1 cellular context compared by ENCODE assay signal in the genomic region with DNA sequence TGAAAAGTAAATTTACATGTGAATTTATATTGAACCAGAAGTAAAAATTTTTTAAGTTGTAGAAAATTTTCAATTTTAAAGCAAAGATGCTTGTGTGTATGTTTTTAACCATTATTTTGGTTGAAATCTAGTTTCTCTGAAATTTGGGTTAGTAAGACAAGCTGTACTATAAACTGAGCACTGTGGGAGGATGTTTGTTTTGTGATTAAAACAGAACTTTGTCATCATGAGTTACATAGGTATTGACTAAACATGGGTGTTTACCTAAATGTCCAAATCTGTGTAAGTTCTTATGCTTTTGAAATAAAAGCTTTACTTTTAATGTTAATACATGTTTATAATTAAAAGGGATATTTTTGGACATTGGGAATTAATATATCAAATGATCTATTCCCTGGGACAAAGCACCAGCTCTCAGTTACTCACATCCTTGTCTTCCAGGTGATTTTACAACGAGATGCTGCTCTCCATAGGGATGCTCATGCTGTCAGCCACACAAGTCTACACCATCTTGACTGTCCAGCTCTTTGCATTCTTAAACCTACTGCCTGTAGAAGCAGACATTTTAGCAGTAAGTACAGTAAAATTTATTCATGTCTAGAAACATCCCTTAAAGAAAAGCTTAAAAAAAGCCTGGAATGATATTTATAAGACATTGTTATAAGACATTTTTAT.
TF ChIP-seq lines count a peak whose summit lies in the region.

No MANE protein-coding gene starts in this region.

TF ChIP-seq in liver, 16 proteins besides CTCF, POLR2A, EP300 and RAD21 (continued from another document):
- TF ChIP-seq, protein P1, sequence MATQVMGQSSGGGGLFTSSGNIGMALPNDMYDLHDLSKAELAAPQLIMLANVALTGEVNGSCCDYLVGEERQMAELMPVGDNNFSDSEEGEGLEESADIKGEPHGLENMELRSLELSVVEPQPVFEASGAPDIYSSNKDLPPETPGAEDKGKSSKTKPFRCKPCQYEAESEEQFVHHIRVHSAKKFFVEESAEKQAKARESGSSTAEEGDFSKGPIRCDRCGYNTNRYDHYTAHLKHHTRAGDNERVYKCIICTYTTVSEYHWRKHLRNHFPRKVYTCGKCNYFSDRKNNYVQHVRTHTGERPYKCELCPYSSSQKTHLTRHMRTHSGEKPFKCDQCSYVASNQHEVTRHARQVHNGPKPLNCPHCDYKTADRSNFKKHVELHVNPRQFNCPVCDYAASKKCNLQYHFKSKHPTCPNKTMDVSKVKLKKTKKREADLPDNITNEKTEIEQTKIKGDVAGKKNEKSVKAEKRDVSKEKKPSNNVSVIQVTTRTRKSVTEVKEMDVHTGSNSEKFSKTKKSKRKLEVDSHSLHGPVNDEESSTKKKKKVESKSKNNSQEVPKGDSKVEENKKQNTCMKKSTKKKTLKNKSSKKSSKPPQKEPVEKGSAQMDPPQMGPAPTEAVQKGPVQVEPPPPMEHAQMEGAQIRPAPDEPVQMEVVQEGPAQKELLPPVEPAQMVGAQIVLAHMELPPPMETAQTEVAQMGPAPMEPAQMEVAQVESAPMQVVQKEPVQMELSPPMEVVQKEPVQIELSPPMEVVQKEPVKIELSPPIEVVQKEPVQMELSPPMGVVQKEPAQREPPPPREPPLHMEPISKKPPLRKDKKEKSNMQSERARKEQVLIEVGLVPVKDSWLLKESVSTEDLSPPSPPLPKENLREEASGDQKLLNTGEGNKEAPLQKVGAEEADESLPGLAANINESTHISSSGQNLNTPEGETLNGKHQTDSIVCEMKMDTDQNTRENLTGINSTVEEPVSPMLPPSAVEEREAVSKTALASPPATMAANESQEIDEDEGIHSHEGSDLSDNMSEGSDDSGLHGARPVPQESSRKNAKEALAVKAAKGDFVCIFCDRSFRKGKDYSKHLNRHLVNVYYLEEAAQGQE (IDR thresholded peaks at IDR 0.05), result peak; percentile 52
- TF ChIP-seq, protein P2, sequence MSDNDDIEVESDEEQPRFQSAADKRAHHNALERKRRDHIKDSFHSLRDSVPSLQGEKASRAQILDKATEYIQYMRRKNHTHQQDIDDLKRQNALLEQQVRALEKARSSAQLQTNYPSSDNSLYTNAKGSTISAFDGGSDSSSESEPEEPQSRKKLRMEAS (IDR thresholded peaks at IDR 0.05), result peak; percentile 26
- TF ChIP-seq ZBTB33 (IDR thresholded peaks at IDR 0.05) (peak; percentile 33), JUND (IDR thresholded peaks at IDR 0.05) (peak in 1 of 2 donors; percentile 56), FOXA2 (IDR thresholded peaks at IDR 0.05) (peak; percentile 93), RXRA (IDR thresholded peaks at IDR 0.05) (peak in 1 of 2 donors; percentile 49), HNF4G (IDR thresholded peaks at IDR 0.05) (no peak), SP1 (IDR thresholded peaks at IDR 0.05) (peak; percentile 21)
